8 cellular contexts compared by ENCODE assay signal in the genomic region with DNA sequence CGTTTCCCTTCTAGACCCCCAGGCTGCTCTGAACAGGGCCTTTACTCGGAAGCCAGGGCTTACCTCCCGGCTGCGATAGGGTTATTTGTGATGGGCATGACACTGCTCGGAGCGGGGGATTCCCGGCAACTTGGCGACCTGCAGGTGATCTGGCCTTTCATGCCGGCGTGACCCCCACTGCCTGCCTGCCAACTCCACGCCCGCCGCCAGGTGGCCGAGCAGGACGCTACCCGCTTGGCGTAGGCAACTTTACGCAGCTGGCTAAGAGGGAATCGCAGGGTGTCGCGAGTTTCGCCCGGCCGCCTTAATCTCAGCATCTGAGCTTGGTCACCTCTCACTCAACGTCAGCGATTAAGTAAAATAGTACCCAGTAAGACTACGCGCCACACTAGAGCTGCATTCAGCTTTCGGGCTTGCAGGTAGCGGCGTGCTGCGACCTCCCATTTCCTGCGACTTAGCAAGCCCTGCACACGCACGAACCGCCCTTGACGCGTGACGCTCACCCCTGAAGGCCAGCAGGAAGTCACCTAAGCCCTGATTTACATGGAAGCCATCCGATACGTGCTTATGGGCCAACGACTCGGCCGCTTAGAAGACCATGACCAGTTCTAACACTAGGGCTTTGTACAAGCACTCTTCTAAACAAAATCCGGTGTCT. TPM values are rescaled to one million over a fixed set of nuclear protein-coding genes. Genes with fewer than 3 reads are reported as not detected.
A peak's percentile ranks its signal among the peaks of the same experiment; 100 is the strongest.
DNase-seq lines count a peak whose midpoint lies in the region; ATAC-seq and TF ChIP-seq lines count a peak whose summit lies in the region.

No MANE protein-coding gene starts in this region.

- H3K4me1 Mint-ChIP-seq in nephron progenitor cell: peaks cover 51% of the 10 kb centered on the region
- H3K4me1 Mint-ChIP-seq in stimulated activated naive CD8-positive, alpha-beta T cell treated with anti-CD3 and anti-CD28 coated beads, Interleukin-15, amount 100 ng/mL, for 72 hours: peaks cover 47% of the 10 kb centered on the region

- H3K27me3 ChIP-seq in HUES64 (ENCODE audit: insufficient read depth, low read length): no peaks in the 10 kb centered on the region

- peaks cover 26% of the 10 kb centered on the region for H3K9me3 Mint-ChIP-seq in nephron progenitor cell
- peaks cover 8 to 13% of the 10 kb centered on the region in 2 donors for H3K9me3 Mint-ChIP-seq in stimulated activated naive CD8-positive, alpha-beta T cell treated with anti-CD3 and anti-CD28 coated beads, Interleukin-15, amount 100 ng/mL, for 72 hours

- TF ChIP-seq CTCF in fibroblast of pulmonary artery (IDR thresholded peaks at IDR 0.05; ENCODE audit: low read length, missing control alignments): peak; percentile 58
- TF ChIP-seq CTCF in nephron progenitor cell (IDR thresholded peaks at IDR 0.05): peak; percentile 69

- DNase-seq in DMS53 (lab: John Stamatoyannopoulos, UW) (peak; percentile 99), OCI-M1 (lab: John Stamatoyannopoulos, UW) (peak; percentile 87), fibroblast of pulmonary artery (ENCODE audit: low read depth) (peak; percentile 71), nephron progenitor cell (peak; percentile 84)
- peak; percentile 68 to 79 for DNase-seq in activated T-helper 1 cell treated with anti-CD3 and anti-CD28 coated beads, Interleukin-2, amount 50 U/mL, for 16 hours (ENCODE audit: low read depth in 1 of 2, low spot score in 1 of 2)
- peak; percentile 93 to 95 for DNase-seq in stimulated activated naive CD8-positive, alpha-beta T cell treated with anti-CD3 and anti-CD28 coated beads, Interleukin-15, amount 100 ng/mL, for 72 hours

- peaks cover 31% of the 10 kb centered on the region for H3K36me3 Mint-ChIP-seq in nephron progenitor cell (ENCODE audit: low read depth)

- H3K4me3 ChIP-seq in HUES64 (ENCODE audit: low read length) (peak overlapping the region; percentile 96), fibroblast of pulmonary artery (replicated peaks; ENCODE audit: low read depth, low read length) (peak overlapping the region; percentile 94)

- H3K36me3 ChIP-seq in HUES64 (ENCODE audit: insufficient read depth, low read length): peaks cover 7% of the 10 kb centered on the region; the same call in 1 of the 2 replicates

- H3K9me3 ChIP-seq in HUES64 (ENCODE audit: insufficient read depth, low read depth, low read length): no peaks in the 10 kb centered on the region

- peaks cover 13% of the 10 kb centered on the region for H3K4me1 ChIP-seq in HUES64 (ENCODE audit: insufficient read depth, low read length)

- H3K4me3 Mint-ChIP-seq in nephron progenitor cell: peak overlapping the region; percentile 99
- peak overlapping the region; percentile 94 to 97 for H3K4me3 Mint-ChIP-seq in stimulated activated naive CD8-positive, alpha-beta T cell treated with anti-CD3 and anti-CD28 coated beads, Interleukin-15, amount 100 ng/mL, for 72 hours

- peak overlapping the region; percentile 99 for H3K27ac Mint-ChIP-seq in nephron progenitor cell
- peak overlapping the region; percentile 99 to 100 for H3K27ac Mint-ChIP-seq in stimulated activated naive CD8-positive, alpha-beta T cell treated with anti-CD3 and anti-CD28 coated beads, Interleukin-15, amount 100 ng/mL, for 72 hours

- H3K27me3 Mint-ChIP-seq in nephron progenitor cell (ENCODE audit: low read depth, poor library complexity): peaks cover 6% of the 10 kb centered on the region
- H3K27me3 Mint-ChIP-seq in stimulated activated naive CD8-positive, alpha-beta T cell treated with anti-CD3 and anti-CD28 coated beads, Interleukin-15, amount 100 ng/mL, for 72 hours: no peaks in the 10 kb centered on the region

- under 1% methylated on average over 45 of the region's 45 CpGs for WGBS in HUES64

- peak; percentile 39 for ATAC-seq in GM21515 (IDR thresholded peaks at IDR 0.05; ENCODE audit: unreplicated experiment)
- ATAC-seq in stimulated activated naive CD8-positive, alpha-beta T cell treated with anti-CD3 and anti-CD28 coated beads, Interleukin-15, amount 100 ng/mL, for 72 hours: peak; percentile 64

- H3K27ac ChIP-seq in HUES64 (ENCODE audit: low read depth, low read length): peak overlapping the region; percentile 98

- peak overlapping the region; percentile 97 for H3K9ac ChIP-seq in HUES64 (ENCODE audit: low read depth, low read length)

RNA-seq across cellular contexts. Expression of gene WBP11, which starts 33.3 kb away (rescaled TPM):
- polyA plus RNA-seq in HUES64 (2013, experiment 1 of 2): 57.6 TPM
- 78.7 TPM for polyA plus RNA-seq in HUES64 (2013, experiment 2 of 2)

RNA-seq across cellular contexts. Expression of gene C12orf60, which starts 33.5 kb away (rescaled TPM):
- 3.2 TPM for polyA plus RNA-seq in HUES64 (2013, experiment 1 of 2)
- 4.0 TPM for polyA plus RNA-seq in HUES64 (2013, experiment 2 of 2)

RNA-seq across cellular contexts. Expression of gene SMCO3, which starts 44.0 kb away (rescaled TPM):
- not detected for polyA plus RNA-seq in HUES64 (2013, experiment 1 of 2)
- not detected for polyA plus RNA-seq in HUES64 (2013, experiment 2 of 2)

Comparison
In these comparisons a context has a peak if more than half of its experiments do, and no peak if none do; other contexts are left out.
1. Peak in every context shown above with its lines: DNase-seq, ATAC-seq, H3K4me3 ChIP-seq and H3K27ac ChIP-seq.